Comparison of ENCODE assay signal across 23 cellular contexts in genomic region chr3:143881102-143881501, GRCh38. TPM values are rescaled to one million over a fixed set of nuclear protein-coding genes. Genes with fewer than 3 reads are reported as not detected.
DNase-seq lines count a peak whose midpoint lies in the region; ATAC-seq, FAIRE-seq and TF ChIP-seq lines count a peak whose summit lies in the region.
"Had no signal": no experiment of that assay in that cellular context is flagged by ENCODE, and none has a peak within 500 bp of the region (broad histone marks: within the 10 kb centered on the region; RNA-seq: fewer than 3 reads in every experiment).

No MANE protein-coding gene starts in this region.

- WGBS in GM12878 (ENCODE audit: insufficient coverage, insufficient replicate concordance, low lambda C conversion rate, missing lambda C conversion rate), result 56% methylated on average over 3 of the region's 3 CpGs
- WGBS in sigmoid colon, 2 donors, result 89% methylated on average over 3 of the region's 3 CpGs

- TF ChIP-seq CTCF in NB4 (IDR thresholded peaks at IDR 0.05; ENCODE audit: low read depth, low read length) (no peak), GM12878 (IDR thresholded peaks at IDR 0.05 in 2 of 3, conservative IDR thresholded peaks at IDR 0.05 in 1 of 3; ENCODE audit: control insufficient read depth in 2 of 3, extremely low read depth in 1 of 3, insufficient read depth in 1 of 3, low read depth in 3 of 3, low read length in 3 of 3) (no peak), left lung (IDR thresholded peaks at IDR 0.05) (no peak), tibial artery (IDR thresholded peaks at IDR 0.05) (no peak), GM20000 (IDR thresholded peaks at IDR 0.05; ENCODE audit: extremely low read depth, missing control alignments) (no peak), sigmoid colon (IDR thresholded peaks at IDR 0.05) (no peak)

- in situ Hi-C loops in GM12878 (cut with MboI), result no loop called here

- SMC1A ChIA-PET in GM12878 (lab: Charles Lee; ENCODE audit: uncharacterized antibody, unreplicated experiment), result no interaction called here

- no peaks in the 10 kb centered on the region for H3K79me2 ChIP-seq in GM12878 (ENCODE audit: control insufficient read depth, insufficient read depth, low read length)

- H3K27ac ChIP-seq in GM12878 (ENCODE audit: control insufficient read depth, insufficient read depth) (no peak overlapping the region), left lung (no peak overlapping the region), tibial artery (no peak overlapping the region), sigmoid colon (no peak overlapping the region)
- H3K27ac ChIP-seq: Peyer's patch, SJSA1 had no signal

- BruUV-seq in GM12878 (replicated peaks; lab: Mats Ljungman, UMichigan), result no TSS peak

- TF ChIP-seq EP300 in GM12878 (IDR thresholded peaks at IDR 0.05; ENCODE audit: borderline replicate concordance in 1 of 2, control insufficient read depth in 1 of 2, low read depth in 2 of 2, low read length in 2 of 2), result no peak
- no peak for TF ChIP-seq EP300 in sigmoid colon (IDR thresholded peaks at IDR 0.05)

- H3K9me3 ChIP-seq in GM12878 (replicated peaks; ENCODE audit: control insufficient read depth, insufficient read depth, low read length) (no peaks in the 10 kb centered on the region), left lung (no peaks in the 10 kb centered on the region), tibial artery (no peaks in the 10 kb centered on the region), sigmoid colon (no peaks in the 10 kb centered on the region)
- H3K9me3 ChIP-seq: Caco-2, Peyer's patch, SJSA1 had no signal

- H3K4me3 ChIP-seq in NB4 (ENCODE audit: low read depth, low read length), result no peak overlapping the region
- H3K4me3 ChIP-seq in GM12878, result no peak overlapping the region
- no peak overlapping the region for H3K4me3 ChIP-seq in left lung
- no peak overlapping the region for H3K4me3 ChIP-seq in tibial artery
- H3K4me3 ChIP-seq in sigmoid colon, result no peak overlapping the region
- H3K4me3 ChIP-seq: Peyer's patch, SJSA1 had no signal

- TF ChIP-seq RAD21 in GM12878 (IDR thresholded peaks at IDR 0.05; ENCODE audit: insufficient read depth, low read depth, low read length), result no peak

- no peaks in the 10 kb centered on the region for H3K27me3 ChIP-seq in GM12878 (replicated peaks in 1 of 2; ENCODE audit: control insufficient read depth in 2 of 2, insufficient read depth in 2 of 2, low read length in 1 of 2)
- H3K27me3 ChIP-seq in left lung, result no peaks in the 10 kb centered on the region
- no peaks in the 10 kb centered on the region for H3K27me3 ChIP-seq in tibial artery
- H3K27me3 ChIP-seq in sigmoid colon, result no peaks in the 10 kb centered on the region
- H3K27me3 ChIP-seq: Peyer's patch, SJSA1 had no signal

- POLR2A ChIA-PET in GM12878 (lab: Charles Lee), result no interaction called here

- intact Hi-C loops in GM12878 (cut with micrococcal nuclease; ENCODE audit: unreplicated experiment), result no loop called here
- intact Hi-C loops in left lung (cut with DNase I), result no loop called here
- intact Hi-C loops in tibial artery (cut with DNase I; ENCODE audit: low total_unique reads), result no loop called here
- intact Hi-C loops in sigmoid colon (cut with DNase I), result no loop called here

- no peak overlapping the region for H3K4me2 ChIP-seq in GM12878 (ENCODE audit: control insufficient read depth, insufficient read depth)

- RAD21 ChIA-PET in GM12878 (lab: Charles Lee; ENCODE audit: unreplicated experiment), result no interaction called here

- TF ChIP-seq POLR2A in NB4 (IDR thresholded peaks at IDR 0.05; ENCODE audit: extremely low read depth, insufficient read length), result no peak
- no peak for TF ChIP-seq POLR2A in GM12878 (IDR thresholded peaks at IDR 0.05; ENCODE audit: low read depth, low read length)
- TF ChIP-seq POLR2A in sigmoid colon (IDR thresholded peaks at IDR 0.05), result no peak

- CTCF ChIA-PET in GM12878 (lab: Yijun Ruan, JAX), result no interaction called here

- no peaks in the 10 kb centered on the region for H3K36me3 ChIP-seq in GM12878 (ENCODE audit: control insufficient read depth in 2 of 2, insufficient read depth in 2 of 2, low read length in 1 of 2)
- no peaks in the 10 kb centered on the region for H3K36me3 ChIP-seq in left lung
- no peaks in the 10 kb centered on the region for H3K36me3 ChIP-seq in tibial artery
- H3K36me3 ChIP-seq in sigmoid colon, result no peaks in the 10 kb centered on the region
- H3K36me3 ChIP-seq: Peyer's patch, SJSA1 had no signal

- H2AFZ ChIP-seq in GM12878 (ENCODE audit: control insufficient read depth, low read depth, low read length), result no peak overlapping the region

- no peak for FAIRE-seq in GM12878 (lab: Jason Lieb, UNC)
- FAIRE-seq: G401.6, GM18507 had no signal

- no peak overlapping the region for H3K9ac ChIP-seq in GM12878 (ENCODE audit: control insufficient read depth, insufficient read depth, low read length)

- peak; percentile 59 for ATAC-seq in GM12878
- peak; percentile 29 for ATAC-seq in left lung
- ATAC-seq in GM18502 (IDR thresholded peaks at IDR 0.05; ENCODE audit: poor library complexity, unreplicated experiment), result no peak
- ATAC-seq: HCT116 had no signal

- H3K4me1 ChIP-seq in GM12878 (ENCODE audit: control insufficient read depth, insufficient read depth, low read length) (no peaks in the 10 kb centered on the region), left lung (no peaks in the 10 kb centered on the region), tibial artery (no peaks in the 10 kb centered on the region), sigmoid colon (no peaks in the 10 kb centered on the region)
- H3K4me1 ChIP-seq: Caco-2, Peyer's patch, SJSA1 had no signal

- DNase-seq in A172 (ENCODE audit: low spot score), result peak; percentile 17
- DNase-seq in NB4 (ENCODE audit: low read depth), result peak; percentile 3
- DNase-seq in GM12878 (ENCODE audit: low read depth, low spot score), result no peak
- DNase-seq in left lung, result no peak
- no peak for DNase-seq in tibial artery
- no peak for DNase-seq in GM20000 (ENCODE audit: low spot score)
- no peak for DNase-seq in sigmoid colon
- DNase-seq: 8988T; Caco-2; CD4-positive, alpha-beta T cell; GOT3; KG1; NCI-H1417 treated with DMSO at 0.1 percent for 48 hours; NCI-H2029; NCI-H2171; NCI-H446 treated with DMSO at 0.1 percent for 48 hours; NCI-H69; Peyer's patch had no signal

- no peaks in the 10 kb centered on the region for H4K20me1 ChIP-seq in GM12878 (ENCODE audit: control insufficient read depth, insufficient read depth)

TF ChIP-seq in GM12878, 131 proteins besides CTCF, POLR2A, EP300 and RAD21 (continues in another document):
- no peak for TF ChIP-seq HCFC1 (IDR thresholded peaks at IDR 0.05; ENCODE audit: low read length)
- TF ChIP-seq ZBED1 (IDR thresholded peaks at IDR 0.05; ENCODE audit: borderline replicate concordance), result no peak
- no peak for TF ChIP-seq TCF3 (IDR thresholded peaks at IDR 0.05; ENCODE audit: borderline replicate concordance, insufficient read depth, low read depth, low read length)
- no peak for TF ChIP-seq MYC (IDR thresholded peaks at IDR 0.05; ENCODE audit: insufficient read depth, insufficient read length, insufficient replicate concordance, low read length, severe bottlenecking)
- no peak for TF ChIP-seq HSF1 (IDR thresholded peaks at IDR 0.05; ENCODE audit: low read depth, low read length)
- no peak for TF ChIP-seq RBBP5 (conservative IDR thresholded peaks at IDR 0.05)
- TF ChIP-seq ZNF24 (IDR thresholded peaks at IDR 0.05), result no peak
- TF ChIP-seq ZNF274 (IDR thresholded peaks at IDR 0.05; ENCODE audit: insufficient read depth, insufficient read length), result no peak

RNA-seq across cellular contexts. Expression of gene SLC9A9, which starts 32.8 kb away (rescaled TPM):
- total RNA-seq in A172 (2014; rRNA removed; shearing (Covaris generic)), result 1.1 and 1.8 TPM in 2 replicates
- total RNA-seq in GM12878 (2013; cell fraction: nucleolus; rRNA removed), result 54.3 and 56.4 TPM in 2 replicates
- total RNA-seq in GM12878 (2014; rRNA removed) (8.9 and 11.5 TPM in 2 replicates), GM12878 (2014; rRNA removed; fragmentation: Illumina TruSeq; extraction: Trizol) (9.7 and 13.6 TPM in 2 replicates), GM12878 (2021) (7.4 and 8.8 TPM in 2 replicates), left lung (10 to 100 TPM; 15.7 to 17.9 TPM), sigmoid colon (10 to 100 TPM; 18.9 to 29.9 (median 25.2) TPM)
- 11.7 TPM for polyA plus RNA-seq in GM12878 (2011; ENCODE audit: low read depth)
- polyA plus RNA-seq in GM12878 (2011; rRNA removed) (3.5 and 5.3 TPM in 2 replicates), GM12878 (2014; fragmentation: Illumina TruSeq; extraction: Trizol) (8.2 and 10.3 TPM in 2 replicates), GM12878 (2014; fragmentation: Nextera tagmentation; extraction: Ambion mirVana) (10 to 100 TPM; 10.7 to 14.2 TPM), GM12878 (2014; rRNA removed) (6.3 and 8.1 TPM in 2 replicates), GM12878 (2016; fragmentation: Nextera tagmentation; extraction: Ambion mirVana) (10 to 100 TPM; 12.5 to 13.2 TPM), sigmoid colon (1 to 10 TPM; 2.4 to 7.1 (median 2.5) TPM)
- 1.6 and 3.1 TPM in 2 replicates for polyA plus RNA-seq in GM12878 (2011; cell fraction: cytosol; rRNA removed)
- polyA plus RNA-seq in GM12878 (2011; cell fraction: nucleus; rRNA removed), result 2.0 and 3.0 TPM in 2 replicates
- polyA plus RNA-seq in GM12878 (2012), result 6.7 and 8.2 TPM in 2 replicates
- polyA minus RNA-seq in GM12878 (2011; rRNA and poly(A)+ RNA removed), result 9.3 and 11.1 TPM in 2 replicates
- 0.67 and 1.7 TPM in 2 replicates for polyA minus RNA-seq in GM12878 (2011; cell fraction: cytosol; rRNA and poly(A)+ RNA removed)
- polyA minus RNA-seq in GM12878 (2011; cell fraction: nucleus; rRNA and poly(A)+ RNA removed), result 11.0 and 12.1 TPM in 2 replicates
- total RNA-seq: Caco-2 had no signal

Comparison
In these comparisons a context has a peak if more than half of its experiments do, and no peak if none do; other contexts are left out.
1. DNase-seq: peak in A172 (single experiment) and NB4 (single experiment); none in GM12878 (single experiment), left lung (0 of 2), tibial artery (0 of 2), GM20000 (single experiment) and sigmoid colon (single experiment).